Comparison of ENCODE assay signal across 8 cellular contexts in genomic region chr12:53045646-53046045, GRCh38. TPM values are rescaled to one million over a fixed set of nuclear protein-coding genes. Genes with fewer than 3 reads are reported as not detected.
DNase-seq lines count a peak whose midpoint lies in the region; ATAC-seq and TF ChIP-seq lines count a peak whose summit lies in the region.

No MANE protein-coding gene starts in this region.

- H3K9me2 ChIP-seq in Karpas-422 (replicated peaks; ENCODE audit: insufficient read depth, low read length), result no peaks in the 10 kb centered on the region

- TF ChIP-seq POLR2A in esophagus muscularis mucosa (IDR thresholded peaks at IDR 0.05; ENCODE audit: low read depth) (no peak), ovary (IDR thresholded peaks at IDR 0.05) (peak; percentile 42)

- H3K9ac ChIP-seq in BLaER1, result no peak overlapping the region
- no peak overlapping the region for H3K9ac ChIP-seq in Karpas-422 (ENCODE audit: low read length)

- H4K20me1 ChIP-seq in BLaER1 (peaks cover 6% of the 10 kb centered on the region; the same call in 1 of the 2 replicates), Karpas-422 (ENCODE audit: insufficient read depth, low read depth, low read length) (peaks cover 9% of the 10 kb centered on the region; the same call in 1 of the 2 replicates)

- H2AFZ ChIP-seq in Karpas-422 (ENCODE audit: low read length), result no peak overlapping the region

- H3K4me1 ChIP-seq in BLaER1 (peaks cover 44% of the 10 kb centered on the region), Panc1 (ENCODE audit: control insufficient read depth, insufficient read depth, low read length) (peaks cover 62% of the 10 kb centered on the region), esophagus muscularis mucosa (peaks cover 49 to 76% (median 73%) of the 10 kb centered on the region in 4 donors), ovary (ENCODE audit: insufficient read depth) (peaks cover 29% of the 10 kb centered on the region), Karpas-422 (ENCODE audit: low read length) (peaks cover 21% of the 10 kb centered on the region)

- intact Hi-C loops in Panc1 (cut with micrococcal nuclease; ENCODE audit: unreplicated experiment), result no loop called here
- intact Hi-C loops in esophagus muscularis mucosa (cut with DNase I), result no loop called here
- intact Hi-C loops in ovary (cut with DNase I), result loop anchor here in 2 of 4 donors (5.0 to 10.0 kb wide), 2 partner anchors 137 to 1001 kb away; partner anchors contain the start of genes CSAD (in 1 of the 2) and ZNF740 (in 1 of the 2)

- TF ChIP-seq EP300 in esophagus muscularis mucosa (IDR thresholded peaks at IDR 0.05) (peak; percentile 32), ovary (IDR thresholded peaks at IDR 0.05) (no peak)

- in situ Hi-C loops in Panc1 (cut with HindIII; ENCODE audit: low pct_unique_long_range_greater_than_20kb, low sequenced_read_pairs), result no loop called here

- CTCF ChIA-PET in Panc1 (lab: Charles Lee), result no interaction called here

- H3K4me2 ChIP-seq in BLaER1 (peak overlapping the region; percentile 89), Karpas-422 (ENCODE audit: low read depth, low read length, poor library complexity, severe bottlenecking) (no peak overlapping the region)

- H3K4me3 ChIP-seq in BLaER1 (no peak overlapping the region), Panc1 (ENCODE audit: low read depth in 2 of 2, low read length in 2 of 2) (no peak overlapping the region; a peak in 2 of 4 replicates), esophagus muscularis mucosa (peak overlapping the region; percentile 76 to 82 (median 79)), ovary (peak overlapping the region; percentile 80), Karpas-422 (ENCODE audit: low read length) (no peak overlapping the region)

- no peaks in the 10 kb centered on the region for H3K9me3 ChIP-seq in BLaER1
- no peaks in the 10 kb centered on the region for H3K9me3 ChIP-seq in Panc1 (ENCODE audit: control insufficient read depth, insufficient read depth, low read depth, low read length)
- H3K9me3 ChIP-seq in esophagus muscularis mucosa, result no peaks in the 10 kb centered on the region
- H3K9me3 ChIP-seq in ovary, result no peaks in the 10 kb centered on the region
- H3K9me3 ChIP-seq in Karpas-422 (ENCODE audit: low read length), result no peaks in the 10 kb centered on the region

- no TSS peak for BruUV-seq in Panc1 (replicated peaks; lab: Mats Ljungman, UMichigan)

- no peak for DNase-seq in Panc1 (ENCODE audit: low read depth, low spot score)
- DNase-seq in esophagus muscularis mucosa (ENCODE audit: extremely low spot score), result no peak
- DNase-seq in ovary, result peak in 3 of 5 donors; percentile 29 to 64 (median 44)
- DNase-seq in NCI-H1105 treated with DMSO at 0.1 percent for 48 hours (lab: John Stamatoyannopoulos, UW), result no peak
- DNase-seq in SIG-M5 (lab: John Stamatoyannopoulos, UW), result no peak
- DNase-seq in stimulated activated naive CD4-positive, alpha-beta T cell treated with Interleukin-2 at 50 U/mL for 16 hours (lab: John Stamatoyannopoulos, UW), result no peak
- no peak for DNase-seq in Karpas-422

- no peak for ATAC-seq in Panc1

- H3K27me3 ChIP-seq in BLaER1, result no peaks in the 10 kb centered on the region
- no peaks in the 10 kb centered on the region for H3K27me3 ChIP-seq in Panc1 (ENCODE audit: control insufficient read depth, insufficient read depth, low read length)
- no peaks in the 10 kb centered on the region for H3K27me3 ChIP-seq in esophagus muscularis mucosa
- H3K27me3 ChIP-seq in ovary, result no peaks in the 10 kb centered on the region
- H3K27me3 ChIP-seq in Karpas-422 (ENCODE audit: low read length), result no peaks in the 10 kb centered on the region

- 51% methylated on average over 5 of the region's 5 CpGs for WGBS in esophagus muscularis mucosa
- WGBS in ovary, 3 donors, result 46 to 51% (median 50%) methylated on average over 5 of the region's 5 CpGs

- POLR2A ChIA-PET in Panc1 (lab: Charles Lee), result interaction anchor here (0.6 kb wide), 1 partner anchor 922 kb away, joined by 20 read pairs; no protein-coding TSS in a partner anchor

- H3K27ac ChIP-seq in BLaER1, result no peak overlapping the region
- H3K27ac ChIP-seq in Panc1 (ENCODE audit: low read length), result peak overlapping the region; percentile 96; the same call in 1 of the 2 replicates
- peak overlapping the region; percentile 98 to 99 (median 99) for H3K27ac ChIP-seq in esophagus muscularis mucosa (replicated peaks in 1 of 4)
- peak overlapping the region; percentile 96 to 98 for H3K27ac ChIP-seq in ovary
- no peak overlapping the region for H3K27ac ChIP-seq in Karpas-422 (ENCODE audit: low read length)

- TF ChIP-seq CTCF in Panc1 (IDR thresholded peaks at IDR 0.05) (no peak), esophagus muscularis mucosa (IDR thresholded peaks at IDR 0.05) (no peak), ovary (IDR thresholded peaks at IDR 0.05) (no peak)

- no peaks in the 10 kb centered on the region for H3K79me2 ChIP-seq in Karpas-422 (ENCODE audit: low read length)

- H3K36me3 ChIP-seq in BLaER1 (peaks cover 25% of the 10 kb centered on the region), Panc1 (ENCODE audit: control insufficient read depth, insufficient read depth, low read length) (no peaks in the 10 kb centered on the region), esophagus muscularis mucosa (peaks cover 0 to 17% (median 9%) of the 10 kb centered on the region in 4 donors), ovary (no peaks in the 10 kb centered on the region), Karpas-422 (ENCODE audit: insufficient read depth, low read length) (no peaks in the 10 kb centered on the region)

RNA-seq across cellular contexts. Expression of gene TNS2, which starts 4.2 kb away (rescaled TPM):
- total RNA-seq in Panc1 (2021; ENCODE audit: unreplicated experiment) (48.1 TPM), esophagus muscularis mucosa (100 to 1,000 TPM; 173 to 226 (median 202) TPM), ovary (100 to 1,000 TPM in 6 of 7 donors, 10 to 100 TPM in 1; 88.7 to 255 (median 190) TPM)
- 49.1 TPM for polyA plus RNA-seq in Panc1 (2012; ENCODE audit: insufficient read length)
- 100 to 1,000 TPM in 1 of 2 donors, 10 to 100 TPM in 1; 66.8 to 161 TPM for polyA plus RNA-seq in ovary
- total RNA-seq in Karpas-422 (2014; rRNA removed; shearing (Covaris generic); ENCODE audit: low replicate concordance), result 0.48 TPM in 1 of 2 replicates, not detected in the other

RNA-seq across cellular contexts. Expression of gene SPRYD3, which starts 33.5 kb away (rescaled TPM):
- total RNA-seq in Panc1 (2021; ENCODE audit: unreplicated experiment) (25.0 TPM), esophagus muscularis mucosa (100 to 1,000 TPM in 2 of 4 donors, 10 to 100 TPM in 2; 79.7 to 125 (median 99.1) TPM), ovary (10 to 100 TPM; 28.5 to 88.1 (median 79.9) TPM)
- 28.5 TPM for polyA plus RNA-seq in Panc1 (2012; ENCODE audit: insufficient read length)
- 10 to 100 TPM; 36.9 to 39.9 TPM for polyA plus RNA-seq in ovary
- 11.1 and 17.4 TPM in 2 replicates for total RNA-seq in Karpas-422 (2014; rRNA removed; shearing (Covaris generic); ENCODE audit: low replicate concordance)

RNA-seq across cellular contexts. Expression of gene EIF4B, which starts 39.4 kb away (rescaled TPM):
- total RNA-seq in Panc1 (2021; ENCODE audit: unreplicated experiment), result 351 TPM
- polyA plus RNA-seq in Panc1 (2012; ENCODE audit: insufficient read length), result 242 TPM
- 100 to 1,000 TPM; 400 to 648 (median 576) TPM for total RNA-seq in esophagus muscularis mucosa
- total RNA-seq in ovary, result 1,000 to 10,000 TPM in 3 of 7 donors, 100 to 1,000 TPM in 4; 713 to 1,452 (median 896) TPM
- polyA plus RNA-seq in ovary, result 100 to 1,000 TPM; 316 to 882 TPM
- 549 and 718 TPM in 2 replicates for total RNA-seq in Karpas-422 (2014; rRNA removed; shearing (Covaris generic); ENCODE audit: low replicate concordance)

RNA-seq across cellular contexts. Expression of gene IGFBP6, which starts 51.8 kb away (rescaled TPM):
- total RNA-seq in Panc1 (2021; ENCODE audit: unreplicated experiment) (4.7 TPM), esophagus muscularis mucosa (1,000 to 10,000 TPM in 1 of 4 donors, 100 to 1,000 TPM in 3; 626 to 1,141 (median 795) TPM), ovary (100 to 1,000 TPM in 6 of 7 donors, 10 to 100 TPM in 1; 81.3 to 685 (median 224) TPM)
- polyA plus RNA-seq in Panc1 (2012; ENCODE audit: insufficient read length), result 3.7 TPM
- polyA plus RNA-seq in ovary, result 100 to 1,000 TPM in 1 of 2 donors, 10 to 100 TPM in 1; 78.9 to 112 TPM
- 0.54 TPM in 1 of 2 replicates, not detected in the other for total RNA-seq in Karpas-422 (2014; rRNA removed; shearing (Covaris generic); ENCODE audit: low replicate concordance)

RNA-seq across cellular contexts. Expression of gene SOAT2, which starts 57.6 kb away (rescaled TPM):
- total RNA-seq in Panc1 (2021; ENCODE audit: unreplicated experiment) (not detected), esophagus muscularis mucosa (not detected), ovary (under 1 TPM in 3 of 7 donors, not detected in 4; 0.17 to 0.72 (median 0.53) TPM)
- polyA plus RNA-seq in Panc1 (2012; ENCODE audit: insufficient read length), result not detected
- polyA plus RNA-seq in ovary, result under 1 TPM; 0.07 to 0.28 TPM
- not detected in 2 replicates for total RNA-seq in Karpas-422 (2014; rRNA removed; shearing (Covaris generic); ENCODE audit: low replicate concordance)

Comparison
In these comparisons a context has a peak if more than half of its experiments do, and no peak if none do; other contexts are left out.
1. H3K27ac ChIP-seq: peak in Panc1 (single experiment), esophagus muscularis mucosa (4 of 4) and ovary (2 of 2); none in BLaER1 (single experiment) and Karpas-422 (single experiment).
2. H3K4me3 ChIP-seq: peak in esophagus muscularis mucosa (4 of 4) and ovary (single experiment); none in BLaER1 (single experiment), Panc1 (0 of 2) and Karpas-422 (single experiment).
3. DNase-seq: peak in ovary (3 of 5); none in Panc1 (single experiment), esophagus muscularis mucosa (single experiment), NCI-H1105 treated with DMSO at 0.1 percent for 48 hours (single experiment), SIG-M5 (single experiment), stimulated activated naive CD4-positive, alpha-beta T cell treated with Interleukin-2 at 50 U/mL for 16 hours (single experiment) and Karpas-422 (single experiment).
4. RNA of gene TNS2, which starts 4.2 kb away (total RNA-seq): 173 to 226 TPM in esophagus muscularis mucosa, 88.7 to 255 TPM in ovary and 48.1 TPM in Panc1 (single experiment); 0.48 TPM in Karpas-422; every median in the first group is over 10 times any median in the second.